ENCODE assay signal across 23 cellular contexts in the genomic region with DNA sequence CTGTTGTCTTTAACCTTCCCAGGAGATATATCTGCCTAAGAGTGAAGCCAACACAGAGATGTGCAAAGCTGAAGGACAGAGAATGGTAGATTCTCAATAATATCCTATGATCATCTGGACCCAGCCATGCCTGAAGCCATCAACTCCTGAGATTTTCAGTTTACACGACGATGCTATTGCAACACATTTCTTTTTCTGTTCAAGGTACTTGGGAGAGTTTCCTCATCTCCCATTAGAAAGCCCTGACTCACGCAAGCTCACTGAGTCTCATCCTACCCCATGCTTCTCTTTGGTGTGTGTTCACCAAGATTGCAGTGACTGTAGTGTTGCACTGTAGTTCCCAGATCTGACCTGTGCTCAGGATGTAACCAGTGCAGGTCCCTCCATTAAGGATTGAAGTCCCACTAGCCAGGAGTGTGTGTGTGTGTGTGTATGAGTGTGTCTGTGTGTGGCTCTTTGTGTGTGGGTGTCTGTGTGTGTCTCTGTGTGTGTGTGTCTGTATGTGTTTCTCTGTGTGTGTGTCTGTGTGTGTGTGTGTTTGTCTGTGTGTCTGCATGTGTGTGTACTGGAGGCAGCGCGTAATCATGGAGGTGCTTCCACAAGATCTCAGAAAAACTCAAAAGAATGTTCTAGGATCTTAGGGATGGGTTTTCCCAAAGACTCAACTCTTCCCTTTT. TPM values are rescaled to one million over a fixed set of nuclear protein-coding genes. Genes with fewer than 3 reads are reported as not detected.
"Had no signal": no experiment of that assay in that cellular context is flagged by ENCODE, and none has a peak within 500 bp of the region (broad histone marks: within the 10 kb centered on the region; RNA-seq: fewer than 3 reads in every experiment).

No MANE protein-coding gene starts in this region.

- FAIRE-seq: islet of Langerhans had no signal

- H3K36me3 Mint-ChIP-seq: activated naive CD8-positive, alpha-beta T cell had no signal

- H2AFZ ChIP-seq: hepatocyte had no signal

- ATAC-seq: left colon had no signal

- H3K9me3 Mint-ChIP-seq: nephron progenitor cell had no signal

- H3K4me3 ChIP-seq: cardiac muscle cell, esophagus squamous epithelium, hepatocyte had no signal

- H3K9me3 ChIP-seq: esophagus squamous epithelium had no signal

- H3K4me2 ChIP-seq: hepatocyte had no signal

- H3K27ac Mint-ChIP-seq: activated naive CD8-positive, alpha-beta T cell; nephron progenitor cell; progenitor cell of endocrine pancreas had no signal

- H3K4me1 ChIP-seq: esophagus squamous epithelium had no signal

- H3K27me3 ChIP-seq: cardiac muscle cell, hepatocyte had no signal

- H3K27ac ChIP-seq: cardiac muscle cell, hepatocyte, VCaP had no signal

- H3K36me3 ChIP-seq: cardiac muscle cell, esophagus squamous epithelium had no signal

- H3K4me3 Mint-ChIP-seq: activated naive CD8-positive, alpha-beta T cell; nephron progenitor cell had no signal

- H3K79me2 ChIP-seq: hepatocyte had no signal

- DNase-seq: activated CD4-positive, alpha-beta T cell treated with anti-CD3 and anti-CD28 coated beads, Interleukin-2, amount 50 U/mL, for 1 hour; activated CD4-positive, CD25-positive, alpha-beta regulatory T cell treated with anti-CD3 and anti-CD28 coated beads, Interleukin-2, amount 50 U/mL, for 72 hours; activated CD8-positive, alpha-beta memory T cell treated with anti-CD3 and anti-CD28 coated beads for 24 hours; dermis blood vessel endothelial cell; effector memory CD4-positive, alpha-beta T cell; esophagus squamous epithelium; left colon; nephron progenitor cell; stimulated activated CD4-positive, alpha-beta T cell treated with anti-CD3 and anti-CD28 coated beads, Interleukin-12 subunit alpha, Interleukin-12 subunit beta, amount 100 ng/mL, for 4 hours; stimulated activated CD4-positive, alpha-beta T cell treated with anti-CD3 and anti-CD28 coated beads, Interleukin-1b, Interleukin-23, amount 100 ng/mL, for 48 hours; stimulated activated CD8-positive, alpha-beta memory T cell treated with anti-CD3 and anti-CD28 coated beads, Interleukin-4, amount 100 ng/mL, for 48 hours; stimulated activated naive CD4-positive, alpha-beta T cell had no signal

RNA-seq across cellular contexts. Expression of a gene that starts 15.5 kb away (rescaled TPM):
- total RNA-seq: cardiac muscle cell; chondrocyte; myocyte; progenitor cell of endocrine pancreas; T-helper 1 cell treated with Interleukin-12 subunit alpha and Interleukin-12 subunit beta and Interleukin-4 antibody, amounts not matched to agents 30 ng/mL and 1 ng/mL, for 36 hours had no signal
- polyA plus RNA-seq: cardiac muscle cell had no signal

RNA-seq across cellular contexts. Expression of a gene that starts 57.8 kb away (rescaled TPM):
- total RNA-seq: cardiac muscle cell, chondrocyte, dermis blood vessel endothelial cell, esophagus squamous epithelium, hepatocyte, left colon, lung microvascular endothelial cell, myocyte, progenitor cell of endocrine pancreas, urinary bladder had no signal
- polyA plus RNA-seq: cardiac muscle cell, hepatocyte, urinary bladder had no signal
